ENCODE assay signal across 1 cellular context in genomic region chr19:37655689-37656491, GRCh38.
TF ChIP-seq lines count a peak whose summit lies in the region.

No MANE protein-coding gene starts in this region.

TF ChIP-seq in WTC11, 78 proteins besides CTCF, POLR2A, EP300 and RAD21 (continued from another document and continues in another):
- TF ChIP-seq AR (CRISPR knock-in tag; IDR thresholded peaks at IDR 0.05) (no peak), ERG (CRISPR knock-in tag; IDR thresholded peaks at IDR 0.05) (no peak), CBFB (CRISPR knock-in tag; IDR thresholded peaks at IDR 0.05; ENCODE audit: low read depth) (no peak), TP53 (CRISPR knock-in tag; IDR thresholded peaks at IDR 0.05) (no peak), E2F5 (CRISPR knock-in tag; IDR thresholded peaks at IDR 0.05) (no peak), PREB (CRISPR knock-in tag; IDR thresholded peaks at IDR 0.05; ENCODE audit: borderline replicate concordance) (no peak), PRDM15 (CRISPR knock-in tag; IDR thresholded peaks at IDR 0.05) (no peak), OVOL2 (CRISPR knock-in tag; IDR thresholded peaks at IDR 0.05; ENCODE audit: borderline replicate concordance) (no peak), ELF4 (CRISPR knock-in tag; IDR thresholded peaks at IDR 0.05; ENCODE audit: low read depth) (no peak), FOXJ3 (CRISPR knock-in tag; IDR thresholded peaks at IDR 0.05; ENCODE audit: borderline replicate concordance) (no peak), FOXP4 (CRISPR knock-in tag; IDR thresholded peaks at IDR 0.05) (peak; percentile 64; the same call in 1 of the 2 replicates), USF1 (CRISPR knock-in tag; IDR thresholded peaks at IDR 0.05) (no peak; the same call in 1 of the 2 replicates), STAT6 (CRISPR knock-in tag; conservative IDR thresholded peaks at IDR 0.05; ENCODE audit: low read depth) (no peak), ZBTB21 (CRISPR knock-in tag; IDR thresholded peaks at IDR 0.05; ENCODE audit: borderline replicate concordance) (no peak; the same call in 1 of the 2 replicates), ZNF423 (CRISPR knock-in tag; IDR thresholded peaks at IDR 0.05) (no peak), ZNF219 (CRISPR knock-in tag; IDR thresholded peaks at IDR 0.05; ENCODE audit: borderline replicate concordance) (no peak), ZNF671 (CRISPR knock-in tag; IDR thresholded peaks at IDR 0.05) (no peak), NFE2L1 (CRISPR knock-in tag; IDR thresholded peaks at IDR 0.05) (no peak), MAX (CRISPR knock-in tag; IDR thresholded peaks at IDR 0.05) (peak; percentile 78; the same call in 1 of the 2 replicates), MYBL2 (CRISPR knock-in tag; IDR thresholded peaks at IDR 0.05) (peak; percentile 88), ARID4B (CRISPR knock-in tag; IDR thresholded peaks at IDR 0.05; ENCODE audit: borderline replicate concordance) (0 out of 2 replicates have a peak, but pooled peaks have one; percentile 52), USF2 (CRISPR knock-in tag; IDR thresholded peaks at IDR 0.05) (no peak), SP1 (CRISPR knock-in tag; conservative IDR thresholded peaks at IDR 0.05) (peak; percentile 38; the same call in 1 of the 2 replicates), ZNF263 (CRISPR knock-in tag; IDR thresholded peaks at IDR 0.05; ENCODE audit: low read depth) (no peak), NR1H2 (CRISPR knock-in tag; IDR thresholded peaks at IDR 0.05) (no peak), ATF6 (CRISPR knock-in tag; IDR thresholded peaks at IDR 0.05) (no peak), KAT7 (CRISPR knock-in tag; IDR thresholded peaks at IDR 0.05; ENCODE audit: borderline replicate concordance) (no peak), GRHL2 (CRISPR knock-in tag; IDR thresholded peaks at IDR 0.05; ENCODE audit: insufficient replicate concordance, severe bottlenecking) (no peak), ESRRA (CRISPR knock-in tag; IDR thresholded peaks at IDR 0.05; ENCODE audit: borderline replicate concordance) (no peak)
